1 cellular context compared by ENCODE assay signal in the genomic region with DNA sequence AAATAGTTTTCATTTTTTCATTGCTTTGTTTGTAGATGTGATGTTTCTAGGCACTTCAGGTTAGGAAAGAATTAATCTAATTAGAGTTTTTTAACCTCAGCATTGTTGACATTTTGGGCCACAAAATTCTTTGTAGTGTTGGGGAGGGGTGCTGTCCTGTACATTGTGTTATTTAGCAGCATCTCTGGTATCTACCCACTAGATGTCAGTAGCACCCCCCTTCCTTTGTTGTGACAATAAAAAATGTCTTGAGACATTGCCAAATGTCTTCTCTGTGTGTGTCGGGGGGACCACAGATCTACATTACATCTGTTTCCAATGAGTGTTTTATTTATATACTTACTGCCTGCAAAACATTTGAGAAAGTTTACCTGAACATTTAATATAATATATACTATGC.
TF ChIP-seq lines count a peak whose summit lies in the region.

No MANE protein-coding gene starts in this region.

TF ChIP-seq in HCT116, 20 proteins besides CTCF, POLR2A, EP300 and RAD21 (continued from another document):
- no peak for TF ChIP-seq CBX3 (IDR thresholded peaks at IDR 0.05; ENCODE audit: low read depth)
- no peak for TF ChIP-seq SIN3A (IDR thresholded peaks at IDR 0.05; ENCODE audit: low read depth)
